Comparison of ENCODE assay signal across 17 cellular contexts in genomic region chr7:158735935-158736334, GRCh38.
"Had no signal": no experiment of that assay in that cellular context is flagged by ENCODE, and none has a peak within 500 bp of the region (broad histone marks: within the 10 kb centered on the region; RNA-seq: fewer than 3 reads in every experiment).

No MANE protein-coding gene starts in this region.

- H3K4me1 Mint-ChIP-seq: nephron progenitor cell had no signal

- H3K4me3 Mint-ChIP-seq: central memory CD8-positive, alpha-beta T cell; nephron progenitor cell; stimulated activated naive CD8-positive, alpha-beta T cell treated with anti-CD3 and anti-CD28 coated beads, Interleukin-15, Interleukin-2, amounts not matched to agents 100 ng/mL and 50 ng/mL, for 24 hours had no signal

- DNase-seq: activated naive CD4-positive, alpha-beta T cell treated with anti-CD3 and anti-CD28 coated beads, Interleukin-2, amount 50 U/mL, for 16 hours; anterior cingulate cortex; colonic mucosa; erythroblast; foreskin melanocyte; glutamatergic neuron; hippocampal formation; left cardiac atrium; nephron progenitor cell; occipital lobe; stimulated activated CD4-positive, alpha-beta T cell treated with anti-CD3 and anti-CD28 coated beads, Interleukin-15, amount 100 ng/mL, for 24 hours; stimulated activated CD4-positive, alpha-beta T cell treated with anti-CD3 and anti-CD28 coated beads, Interleukin-2, amount 100 ng/mL, for 48 hours had no signal

- H3K27ac Mint-ChIP-seq: activated T-helper 2 cell treated with anti-CD3 and anti-CD28 coated beads, Interferon-gamma antibody, Interleukin-2, Interleukin-4, amounts not matched to agents 10 μg/mL and 5 μg/mL and 100 μg/mL, durations not matched to agents 14 hours and 24 hours and 36 hours; nephron progenitor cell; progenitor cell of endocrine pancreas; stimulated activated naive CD8-positive, alpha-beta T cell treated with anti-CD3 and anti-CD28 coated beads, Interleukin-15, Interleukin-2, amounts not matched to agents 100 ng/mL and 50 ng/mL, for 24 hours had no signal

- H3K27me3 Mint-ChIP-seq: central memory CD8-positive, alpha-beta T cell; progenitor cell of endocrine pancreas; stimulated activated naive CD8-positive, alpha-beta T cell treated with anti-CD3 and anti-CD28 coated beads, Interleukin-15, Interleukin-2, amounts not matched to agents 100 ng/mL and 50 ng/mL, for 24 hours had no signal

- H3K9me3 Mint-ChIP-seq: activated T-helper 2 cell treated with anti-CD3 and anti-CD28 coated beads, Interferon-gamma antibody, Interleukin-2, Interleukin-4, amounts not matched to agents 10 μg/mL and 5 μg/mL and 100 μg/mL, durations not matched to agents 14 hours and 24 hours and 36 hours; central memory CD8-positive, alpha-beta T cell; nephron progenitor cell; stimulated activated naive CD8-positive, alpha-beta T cell treated with anti-CD3 and anti-CD28 coated beads, Interleukin-15, Interleukin-2, amounts not matched to agents 100 ng/mL and 50 ng/mL, for 24 hours had no signal

- ATAC-seq: activated CD4-positive, CD25-positive, alpha-beta regulatory T cell treated with anti-CD3 and anti-CD28 coated beads, Interleukin-2, amount 50 U/mL, for 24 hours; left cardiac atrium had no signal
